7 cellular contexts compared by ENCODE assay signal in genomic region chr1:64417828-64418227, GRCh38. TPM values are rescaled to one million over a fixed set of nuclear protein-coding genes. Genes with fewer than 3 reads are reported as not detected.
"Had no signal": no experiment of that assay in that cellular context is flagged by ENCODE, and none has a peak within 500 bp of the region (broad histone marks: within the 10 kb centered on the region; RNA-seq: fewer than 3 reads in every experiment).

No MANE protein-coding gene starts in this region.

- H3K27ac Mint-ChIP-seq: IgD-negative memory B cell had no signal

- H3K27ac ChIP-seq: HL-60 had no signal

- ATAC-seq: HepG2, K562 had no signal

- DNase-seq: IMR-90, KBM-7 had no signal

- H3K4me3 ChIP-seq: K562 had no signal

- H3K4me3 Mint-ChIP-seq: IgD-negative memory B cell had no signal

- H3K4me1 Mint-ChIP-seq: IgD-negative memory B cell had no signal

RNA-seq across cellular contexts. Expression of gene CACHD1, which starts 52.1 kb away (rescaled TPM):
- total RNA-seq: HT-29 had no signal
- polyA plus RNA-seq: HepG2, K562 had no signal
